ENCODE assay signal across 29 cellular contexts in genomic region chr15:99145005-99145404, GRCh38.
"Had no signal": no experiment of that assay in that cellular context is flagged by ENCODE, and none has a peak within 500 bp of the region (broad histone marks: within the 10 kb centered on the region; RNA-seq: fewer than 3 reads in every experiment).

No MANE protein-coding gene starts in this region.

- H3K79me2 ChIP-seq: parathyroid adenoma had no signal

- H3K27ac Mint-ChIP-seq: activated CD4-positive, alpha-beta memory T cell treated with anti-CD3 and anti-CD28 coated beads, Interleukin-2, amount 10 ng/mL, durations not matched to agents 7 days and 5 days; activated CD4-positive, alpha-beta T cell treated with anti-CD3 and anti-CD28 coated beads, Interleukin-2, amount 10 ng/mL, durations not matched to agents 7 days and 5 days; activated naive CD4-positive, alpha-beta T cell treated with anti-CD3 and anti-CD28 coated beads, Interleukin-2, amount 10 ng/mL, durations not matched to agents 7 days and 5 days; activated naive CD8-positive, alpha-beta T cell treated with anti-CD3 and anti-CD28 coated beads, Interleukin-2, amount 10 ng/mL, durations not matched to agents 7 days and 5 days; activated T-cell treated with anti-CD3 and anti-CD28 coated beads, Interleukin-2, amount 50 U/mL, for 24 hours; natural killer cell; neural progenitor cell; T-helper 17 cell had no signal

- H3K4me1 Mint-ChIP-seq: activated CD4-positive, alpha-beta memory T cell treated with anti-CD3 and anti-CD28 coated beads, Interleukin-2, amount 10 ng/mL, durations not matched to agents 7 days and 5 days; activated CD4-positive, alpha-beta T cell treated with anti-CD3 and anti-CD28 coated beads, Interleukin-2, amount 10 ng/mL, durations not matched to agents 7 days and 5 days; activated naive CD4-positive, alpha-beta T cell treated with anti-CD3 and anti-CD28 coated beads, Interleukin-2, amount 10 ng/mL, durations not matched to agents 7 days and 5 days; activated naive CD8-positive, alpha-beta T cell treated with anti-CD3 and anti-CD28 coated beads, Interleukin-2, amount 10 ng/mL, durations not matched to agents 7 days and 5 days; natural killer cell; T-helper 17 cell had no signal

- H3K36me3 ChIP-seq: neural progenitor cell, upper lobe of right lung had no signal

- H3K36me3 Mint-ChIP-seq: activated naive CD4-positive, alpha-beta T cell treated with anti-CD3 and anti-CD28 coated beads, Interleukin-2, amount 10 ng/mL, durations not matched to agents 7 days and 5 days; activated naive CD8-positive, alpha-beta T cell treated with anti-CD3 and anti-CD28 coated beads, Interleukin-2, amount 10 ng/mL, durations not matched to agents 7 days and 5 days; natural killer cell had no signal

- H3K27me3 ChIP-seq: ascending aorta, neural progenitor cell, right lobe of liver, upper lobe of right lung had no signal

- ATAC-seq: left cardiac atrium; left ventricle myocardium superior; natural killer cell; right lobe of liver; stimulated activated naive CD8-positive, alpha-beta T cell treated with anti-CD3 and anti-CD28 coated beads, Interleukin-15, Interleukin-2, amounts not matched to agents 100 U/mL and 50 U/mL, for 24 hours; T-helper 17 cell; upper lobe of right lung had no signal

- H3K9me3 Mint-ChIP-seq: activated CD4-positive, alpha-beta memory T cell treated with anti-CD3 and anti-CD28 coated beads, Interleukin-2, amount 10 ng/mL, durations not matched to agents 7 days and 5 days; activated CD4-positive, alpha-beta T cell treated with anti-CD3 and anti-CD28 coated beads, Interleukin-2, amount 10 ng/mL, durations not matched to agents 7 days and 5 days; activated naive CD4-positive, alpha-beta T cell treated with anti-CD3 and anti-CD28 coated beads, Interleukin-2, amount 10 ng/mL, durations not matched to agents 7 days and 5 days; activated naive CD8-positive, alpha-beta T cell treated with anti-CD3 and anti-CD28 coated beads, Interleukin-2, amount 10 ng/mL, durations not matched to agents 7 days and 5 days; activated T-cell treated with anti-CD3 and anti-CD28 coated beads, Interleukin-2, amount 50 U/mL, for 24 hours; brain; natural killer cell; neural progenitor cell had no signal

- H3K27ac ChIP-seq: epithelial cell of prostate, neural progenitor cell, parathyroid adenoma, right lobe of liver, upper lobe of right lung had no signal

- H3K9ac ChIP-seq: neural progenitor cell, parathyroid adenoma had no signal

- H3K4me3 ChIP-seq: ascending aorta, neural progenitor cell, right lobe of liver, skin epidermis, upper lobe of right lung had no signal

- H3K4me1 ChIP-seq: parathyroid adenoma, upper lobe of right lung had no signal

- H3K27me3 Mint-ChIP-seq: activated CD4-positive, alpha-beta memory T cell treated with anti-CD3 and anti-CD28 coated beads, Interleukin-2, amount 10 ng/mL, durations not matched to agents 7 days and 5 days; activated CD4-positive, alpha-beta T cell treated with anti-CD3 and anti-CD28 coated beads, Interleukin-2, amount 10 ng/mL, durations not matched to agents 7 days and 5 days; activated T-cell treated with anti-CD3 and anti-CD28 coated beads, Interleukin-2, amount 50 U/mL, for 24 hours; brain had no signal

- H3K4me3 Mint-ChIP-seq: activated CD4-positive, alpha-beta memory T cell treated with anti-CD3 and anti-CD28 coated beads, Interleukin-2, amount 10 ng/mL, durations not matched to agents 7 days and 5 days; activated CD4-positive, alpha-beta T cell treated with anti-CD3 and anti-CD28 coated beads, Interleukin-2, amount 10 ng/mL, durations not matched to agents 7 days and 5 days; activated naive CD4-positive, alpha-beta T cell treated with anti-CD3 and anti-CD28 coated beads, Interleukin-2, amount 10 ng/mL, durations not matched to agents 7 days and 5 days; activated naive CD8-positive, alpha-beta T cell treated with anti-CD3 and anti-CD28 coated beads, Interleukin-2, amount 10 ng/mL, durations not matched to agents 7 days and 5 days; activated T-cell treated with anti-CD3 and anti-CD28 coated beads, Interleukin-2, amount 50 U/mL, for 24 hours; brain; natural killer cell; neural progenitor cell; T-helper 17 cell had no signal

- DNase-seq: activated CD4-positive, alpha-beta memory T cell treated with anti-CD3 and anti-CD28 coated beads, Interleukin-2, amount 10 ng/mL, durations not matched to agents 7 days and 5 days; activated CD4-positive, alpha-beta T cell treated with anti-CD3 and anti-CD28 coated beads for 1 hour; activated CD4-positive, alpha-beta T cell treated with anti-CD3 and anti-CD28 coated beads, Interleukin-2, amount 10 ng/mL, durations not matched to agents 7 days and 5 days; activated CD8-positive, alpha-beta memory T cell treated with anti-CD3 and anti-CD28 coated beads, Interleukin-2, amount 50 U/mL, for 48 hours; activated gamma-delta T cell; activated naive CD4-positive, alpha-beta T cell treated with anti-CD3 and anti-CD28 coated beads, Interleukin-2, amount 10 ng/mL, durations not matched to agents 7 days and 5 days; activated naive CD8-positive, alpha-beta T cell treated with anti-CD3 and anti-CD28 coated beads, Interleukin-2, amount 10 ng/mL, durations not matched to agents 7 days and 5 days; activated T-cell treated with anti-CD3 and anti-CD28 coated beads, Interleukin-2, amount 50 U/mL, for 24 hours; caudate nucleus; head of caudate nucleus; hippocampal formation; left cardiac atrium; left ventricle myocardium superior; natural killer cell; occipital lobe; right lobe of liver; stimulated activated CD4-positive, alpha-beta T cell treated with anti-CD3 and anti-CD28 coated beads, Interleukin-12 subunit alpha, Interleukin-12 subunit beta, amount 100 ng/mL, for 4 hours; stimulated activated CD4-positive, alpha-beta T cell treated with anti-CD3 and anti-CD28 coated beads, Interleukin-4, amount 100 ng/mL, for 1 hour; stimulated activated naive CD8-positive, alpha-beta T cell treated with anti-CD3 and anti-CD28 coated beads, Interleukin-15, Interleukin-2, amounts not matched to agents 100 U/mL and 50 U/mL, for 24 hours; substantia nigra; T-helper 17 cell; T1000; upper lobe of right lung had no signal

- H3K4me2 ChIP-seq: neural progenitor cell had no signal

- H3K9me3 ChIP-seq: ascending aorta, right lobe of liver, upper lobe of right lung had no signal
